ENCODE assay signal across 9 cellular contexts in genomic region chr1:910881-911721, GRCh38. TPM values are rescaled to one million over a fixed set of nuclear protein-coding genes. Genes with fewer than 3 reads are reported as not detected.
DNase-seq lines count a peak whose midpoint lies in the region; ATAC-seq and TF ChIP-seq lines count a peak whose summit lies in the region.
"Had no signal": no experiment of that assay in that cellular context is flagged by ENCODE, and none has a peak within 500 bp of the region (broad histone marks: within the 10 kb centered on the region; RNA-seq: fewer than 3 reads in every experiment).

No MANE protein-coding gene starts in this region.

- H3K9ac ChIP-seq in BLaER1 (peak overlapping the region; percentile 68), mesenchymal stem cell (ENCODE audit: low read length) (no peak overlapping the region)

- H3K79me1 ChIP-seq in mesenchymal stem cell (replicated peaks; ENCODE audit: low read length, poor library complexity, severe bottlenecking), result no peaks in the 10 kb centered on the region

- H3K9me3 ChIP-seq in BLaER1, result no peaks in the 10 kb centered on the region
- no peaks in the 10 kb centered on the region for H3K9me3 ChIP-seq in mesenchymal stem cell (ENCODE audit: control insufficient read depth, low read length)

- peak; percentile 30 for DNase-seq in HFFc6
- peak; percentile 8 for DNase-seq in WTC11 (ENCODE audit: low spot score)
- no peak for DNase-seq in mesenchymal stem cell
- DNase-seq in NCI-H748 (lab: John Stamatoyannopoulos, UW; ENCODE audit: unreplicated experiment), result no peak
- DNase-seq in occipital lobe (lab: John Stamatoyannopoulos, UW), result no peak
- DNase-seq: NCI-H748 treated with DMSO at 0.1 percent for 48 hours had no signal

- peak overlapping the region; percentile 24 for H3K4me3 Mint-ChIP-seq in HFFc6
- H3K4me3 Mint-ChIP-seq in WTC11, result no peak overlapping the region

- no peak overlapping the region for H2AK5ac ChIP-seq in mesenchymal stem cell (ENCODE audit: low read length, severe bottlenecking)

- peak overlapping the region; percentile 10 for H4K91ac ChIP-seq in mesenchymal stem cell (ENCODE audit: low read length)

- H3K4me3 ChIP-seq in BLaER1 (peak overlapping the region; percentile 59), mesenchymal stem cell (ENCODE audit: insufficient read depth in 1 of 2, low read depth in 1 of 2, low read length in 2 of 2) (peak overlapping the region in 1 of 2 experiments; percentile 0)

- no peak overlapping the region for H3K23ac ChIP-seq in mesenchymal stem cell (ENCODE audit: low read length in 2 of 2)

- H3K18ac ChIP-seq in mesenchymal stem cell (ENCODE audit: low read depth in 1 of 2, low read length in 2 of 2), result peak overlapping the region in 1 of 2 experiments; percentile 28

- H3K27ac ChIP-seq in BLaER1 (peak overlapping the region; percentile 76), mesenchymal stem cell (ENCODE audit: low read length, poor library complexity, severe bottlenecking) (no peak overlapping the region)

- H3K4ac ChIP-seq in mesenchymal stem cell (ENCODE audit: low read depth in 1 of 2, low read length in 2 of 2), result no peak overlapping the region

- H3K27ac Mint-ChIP-seq in HFFc6 (no peak overlapping the region), WTC11 (no peak overlapping the region)

- H3K36me3 ChIP-seq in BLaER1 (no peaks in the 10 kb centered on the region), mesenchymal stem cell (ENCODE audit: control insufficient read depth in 1 of 2, insufficient read depth in 2 of 2, low read depth in 1 of 2, low read length in 2 of 2) (peaks cover 0 to under 1% of the 10 kb centered on the region in 2 experiments)

- peak overlapping the region in 1 of 2 experiments; percentile 26 for H3K14ac ChIP-seq in mesenchymal stem cell (ENCODE audit: low read length in 2 of 2)

- H2BK120ac ChIP-seq in mesenchymal stem cell (ENCODE audit: low read depth, low read length), result no peak overlapping the region

- H3K9me3 Mint-ChIP-seq in HFFc6 (no peaks in the 10 kb centered on the region), WTC11 (no peaks in the 10 kb centered on the region)

- no peaks in the 10 kb centered on the region for H3K27me3 ChIP-seq in BLaER1
- peaks cover 19 to 56% of the 10 kb centered on the region in 2 experiments for H3K27me3 ChIP-seq in mesenchymal stem cell (ENCODE audit: control insufficient read depth in 1 of 2, insufficient read depth in 1 of 2, low read length in 2 of 2)

- H3K27me3 Mint-ChIP-seq in HFFc6 (ENCODE audit: insufficient read depth), result peaks cover 20% of the 10 kb centered on the region
- H3K27me3 Mint-ChIP-seq in WTC11 (ENCODE audit: low read depth), result peaks cover 64% of the 10 kb centered on the region

- no peak for ATAC-seq in WTC11
- no peak for ATAC-seq in GM19467 (IDR thresholded peaks at IDR 0.05; ENCODE audit: unreplicated experiment)
- ATAC-seq in GM19324 (IDR thresholded peaks at IDR 0.05; ENCODE audit: low FRiP score, unreplicated experiment), result no peak

- H4K20me1 ChIP-seq in BLaER1, result peaks cover 7% of the 10 kb centered on the region

- no peak overlapping the region for H2BK15ac ChIP-seq in mesenchymal stem cell (ENCODE audit: low read depth, poor library complexity, severe bottlenecking)

- H2BK5ac ChIP-seq in mesenchymal stem cell (ENCODE audit: low read depth, low read length, poor library complexity, severe bottlenecking), result no peak overlapping the region

- POLR2A ChIA-PET in WTC11 (lab: Charles Lee), result no interaction called here

- H3K4me2 ChIP-seq in BLaER1 (peak overlapping the region; percentile 93), mesenchymal stem cell (ENCODE audit: low read length, poor library complexity, severe bottlenecking) (no peak overlapping the region)

- H3K4me1 ChIP-seq in BLaER1 (peaks cover 83% of the 10 kb centered on the region), mesenchymal stem cell (ENCODE audit: control insufficient read depth, insufficient read depth, low read depth, low read length) (peaks cover 43% of the 10 kb centered on the region)

- H3K4me1 Mint-ChIP-seq in HFFc6 (ENCODE audit: low read depth) (peaks cover 26% of the 10 kb centered on the region), WTC11 (peaks cover 2% of the 10 kb centered on the region; the same call in 1 of the 2 replicates)

- WGBS in mesenchymal stem cell, result 69% methylated on average over 25 of the region's 25 CpGs

- CTCF ChIA-PET in WTC11 (lab: Charles Lee), result interaction anchor here (1.2 to 2.2 kb wide), 4 partner anchors 12 to 31 kb away, joined by 6 to 9 read pairs (median 6); partner anchors contain the start of gene SAMD11

- peak overlapping the region in 1 of 2 experiments; percentile 15 for H2BK12ac ChIP-seq in mesenchymal stem cell (ENCODE audit: low read length in 2 of 2)

- no peak overlapping the region for H2AFZ ChIP-seq in mesenchymal stem cell (ENCODE audit: low read depth, low read length)

- H3K36me3 Mint-ChIP-seq in HFFc6 (ENCODE audit: low read depth) (no peaks in the 10 kb centered on the region), WTC11 (no peaks in the 10 kb centered on the region)

- TF ChIP-seq CTCF in HFFc6 (IDR thresholded peaks at IDR 0.05) (no peak), WTC11 (IDR thresholded peaks at IDR 0.05) (no peak)

- H4K8ac ChIP-seq in mesenchymal stem cell (ENCODE audit: low read length), result no peak overlapping the region

TF ChIP-seq in WTC11, 78 proteins besides CTCF, POLR2A, EP300 and RAD21:
- no peak for TF ChIP-seq ATF6 (CRISPR knock-in tag; IDR thresholded peaks at IDR 0.05)
- TF ChIP-seq ZNF121 (CRISPR knock-in tag; IDR thresholded peaks at IDR 0.05), result peak; percentile 44; the same call in 1 of the 2 replicates
TF ChIP-seq in WTC11: peak in this region for 1.

RNA-seq across cellular contexts. Expression of gene SAMD11, which starts 12.6 kb away (rescaled TPM):
- 10 to 100 TPM; 20.6 to 29.3 (median 27.5) TPM for total RNA-seq in HFFc6 (2021; fragmentation: NEBNext Ultra II Directional; extraction: Animal tissue kit (Norgen Biotek cat#: 25700))
- total RNA-seq in WTC11 (2021), result 1.7 to 2.7 TPM (median 2.3 TPM) in 3 replicates
- polyA plus RNA-seq in mesenchymal stem cell (2013, experiment 1 of 2), result 2.2 TPM
- polyA plus RNA-seq in mesenchymal stem cell (2013, experiment 2 of 2), result 1.9 TPM
- 0.16 TPM for total RNA-seq in occipital lobe

RNA-seq across cellular contexts. Expression of gene NOC2L, which starts 48.0 kb away (rescaled TPM):
- 100 to 1,000 TPM; 112 to 142 (median 119) TPM for total RNA-seq in HFFc6 (2021; fragmentation: NEBNext Ultra II Directional; extraction: Animal tissue kit (Norgen Biotek cat#: 25700))
- 149 to 182 TPM (median 150 TPM) in 3 replicates for total RNA-seq in WTC11 (2021)
- 32.5 TPM for polyA plus RNA-seq in mesenchymal stem cell (2013, experiment 1 of 2)
- 33.0 TPM for polyA plus RNA-seq in mesenchymal stem cell (2013, experiment 2 of 2)
- total RNA-seq in occipital lobe, result 52.7 TPM

RNA-seq across cellular contexts. Expression of gene KLHL17, which starts 49.3 kb away (rescaled TPM):
- total RNA-seq in HFFc6 (2021; fragmentation: NEBNext Ultra II Directional; extraction: Animal tissue kit (Norgen Biotek cat#: 25700)), result 10 to 100 TPM; 12.2 to 17.5 (median 13.2) TPM
- total RNA-seq in WTC11 (2021) (46.2 to 66.9 TPM (median 47.2 TPM) in 3 replicates), occipital lobe (6.1 TPM)
- polyA plus RNA-seq in mesenchymal stem cell (2013, experiment 1 of 2), result 11.5 TPM
- 12.5 TPM for polyA plus RNA-seq in mesenchymal stem cell (2013, experiment 2 of 2)

RNA-seq across cellular contexts. Expression of gene PLEKHN1, which starts 55.2 kb away (rescaled TPM):
- 1 to 10 TPM; 5.2 to 6.9 (median 6.0) TPM for total RNA-seq in HFFc6 (2021; fragmentation: NEBNext Ultra II Directional; extraction: Animal tissue kit (Norgen Biotek cat#: 25700))
- total RNA-seq in WTC11 (2021), result 2.9 to 3.4 TPM (median 3.0 TPM) in 3 replicates
- polyA plus RNA-seq in mesenchymal stem cell (2013, experiment 1 of 2), result 0.75 TPM
- 0.60 TPM for polyA plus RNA-seq in mesenchymal stem cell (2013, experiment 2 of 2)
- not detected for total RNA-seq in occipital lobe

Comparison
In these comparisons a context has a peak if more than half of its experiments do, and no peak if none do; other contexts are left out.
1. DNase-seq: peak in HFFc6 (single experiment) and WTC11 (single experiment); none in mesenchymal stem cell (single experiment), NCI-H748 (single experiment) and occipital lobe (single experiment).